ENCODE assay signal across 1 cellular context in genomic region chr1:61140056-61140549, GRCh38.
TF ChIP-seq lines count a peak whose summit lies in the region.

No MANE protein-coding gene starts in this region.

TF ChIP-seq in endothelial cell of umbilical vein, 7 proteins besides CTCF, POLR2A, EP300 and RAD21:
- TF ChIP-seq POLR2AphosphoS5 (IDR thresholded peaks at IDR 0.05; ENCODE audit: insufficient read depth, low read depth, low read length): no peak
- no peak for TF ChIP-seq GATA2 (IDR thresholded peaks at IDR 0.05; ENCODE audit: insufficient read depth, insufficient read length, low read depth, low read length)
- TF ChIP-seq JUN (IDR thresholded peaks at IDR 0.05; ENCODE audit: borderline replicate concordance, insufficient read depth, insufficient read length, low read depth): no peak
- no peak for TF ChIP-seq MYC (IDR thresholded peaks at IDR 0.05; ENCODE audit: low read depth, low read length)
- no peak for TF ChIP-seq FOS (IDR thresholded peaks at IDR 0.05; ENCODE audit: borderline replicate concordance, insufficient read depth, low read length)
